Comparison of ENCODE assay signal across 20 cellular contexts in the genomic region with DNA sequence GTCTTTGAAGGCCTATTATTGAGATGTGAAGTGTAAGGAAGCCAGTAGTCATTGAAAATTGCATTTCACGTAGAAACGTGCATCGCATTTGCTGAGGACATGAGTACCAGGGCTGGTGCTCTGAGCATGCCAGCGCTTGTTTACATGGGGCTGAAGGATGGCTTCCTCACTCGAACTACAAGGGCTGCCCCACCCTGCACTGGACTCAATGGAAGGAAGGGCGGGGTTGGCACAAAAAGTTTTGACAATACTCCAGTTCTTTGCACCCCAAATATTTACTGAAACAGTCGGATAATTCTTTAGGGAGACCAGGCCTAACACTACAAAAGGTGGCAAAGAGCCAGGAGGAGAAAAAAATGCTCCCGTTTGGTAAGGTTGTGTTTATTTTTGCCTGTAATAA. TPM values are rescaled to one million over a fixed set of nuclear protein-coding genes. Genes with fewer than 3 reads are reported as not detected.
DNase-seq lines count a peak whose midpoint lies in the region; ATAC-seq and TF ChIP-seq lines count a peak whose summit lies in the region.
"Had no signal": no experiment of that assay in that cellular context is flagged by ENCODE, and none has a peak within 500 bp of the region (broad histone marks: within the 10 kb centered on the region; RNA-seq: fewer than 3 reads in every experiment).

No MANE protein-coding gene starts in this region.

- H3K9me3 ChIP-seq in right cardiac atrium (ENCODE audit: control insufficient read depth, low read length) (no peaks in the 10 kb centered on the region), esophagus muscularis mucosa (no peaks in the 10 kb centered on the region), prostate gland (no peaks in the 10 kb centered on the region), upper lobe of right lung (no peaks in the 10 kb centered on the region)

- 61% methylated on average over 8 of the region's 8 CpGs for WGBS in right cardiac atrium
- WGBS in esophagus muscularis mucosa: 72% methylated on average over 8 of the region's 8 CpGs
- 48% methylated on average over 8 of the region's 8 CpGs for WGBS in prostate gland

- no peak for TF ChIP-seq EP300 in esophagus muscularis mucosa (IDR thresholded peaks at IDR 0.05)

- H3K27me3 ChIP-seq in right cardiac atrium (ENCODE audit: control insufficient read depth, insufficient read depth) (no peaks in the 10 kb centered on the region), esophagus muscularis mucosa (no peaks in the 10 kb centered on the region), prostate gland (replicated peaks; ENCODE audit: insufficient read depth) (no peaks in the 10 kb centered on the region), upper lobe of right lung (no peaks in the 10 kb centered on the region)

- DNase-seq in right cardiac atrium (peak in 1 of 3 donors; percentile 55), left ventricle myocardium superior (no peak), esophagus muscularis mucosa (ENCODE audit: extremely low spot score) (no peak), prostate gland (ENCODE audit: low spot score) (peak; percentile 41), upper lobe of right lung (no peak), DMS79 (lab: John Stamatoyannopoulos, UW) (no peak), GOT3 (lab: John Stamatoyannopoulos, UW) (no peak), dedifferentiated amniotic fluid mesenchymal stem cell (ENCODE audit: extremely low spot score) (no peak)
- DNase-seq: activated naive CD4-positive, alpha-beta T cell treated with anti-CD3 and anti-CD28 coated beads, Interleukin-2, amount 50 U/mL, for 16 hours; amygdala; kidney; NCI-H1092; NCI-H187; NCI-H2171; NCI-H524 treated with DMSO at 0.1 percent for 48 hours; NK-92 treated with Interleukin-12 subunit alpha and Interleukin-12 subunit beta, amount 100 ng/mL, for 24 hours; SIG-M5; stimulated activated naive CD8-positive, alpha-beta T cell treated with anti-CD3 and anti-CD28 coated beads, Interleukin-15, Interleukin-2, amounts not matched to agents 100 U/mL and 50 U/mL, for 24 hours; trophoblast cell had no signal

- peak overlapping the region; percentile 12 for H3K27ac ChIP-seq in right cardiac atrium (ENCODE audit: low read length)
- H3K27ac ChIP-seq in esophagus muscularis mucosa (replicated peaks in 1 of 4): peak overlapping the region; percentile 75 to 85 (median 80)
- peak overlapping the region; percentile 13 to 41 for H3K27ac ChIP-seq in prostate gland
- peak overlapping the region; percentile 75 for H3K27ac ChIP-seq in upper lobe of right lung

- TF ChIP-seq CTCF in esophagus muscularis mucosa (IDR thresholded peaks at IDR 0.05) (no peak), prostate gland (IDR thresholded peaks at IDR 0.05) (no peak), upper lobe of right lung (IDR thresholded peaks at IDR 0.05) (no peak)

- ATAC-seq in right cardiac atrium (peak; percentile 30 to 55), left ventricle myocardium superior (no peak), upper lobe of right lung (peak; percentile 82)
- ATAC-seq: activated T-helper 17 cell treated with anti-CD3 and anti-CD28 coated beads, Interleukin-2, amount 50 U/mL, for 72 hours; stimulated activated naive CD8-positive, alpha-beta T cell treated with anti-CD3 and anti-CD28 coated beads, Interleukin-15, Interleukin-2, amounts not matched to agents 100 U/mL and 50 U/mL, for 24 hours had no signal

- intact Hi-C loops in right cardiac atrium (cut with DNase I): loop anchor here (10.0 kb wide), 3 partner anchors 111 to 641 kb away; a partner anchor contains a TSS
- intact Hi-C loops in left ventricle myocardium superior (cut with micrococcal nuclease): no loop called here
- intact Hi-C loops in esophagus muscularis mucosa (cut with DNase I): loop anchor here (10.0 kb wide), 1 partner anchor 461 kb away; no protein-coding TSS in a partner anchor
- intact Hi-C loops in prostate gland (cut with DNase I): loop anchor here (2.0 to 10.0 kb wide), 3 partner anchors 29 to 441 kb away; a partner anchor contains a TSS
- intact Hi-C loops in upper lobe of right lung (cut with DNase I): no loop called here

- H3K4me3 ChIP-seq in right cardiac atrium (ENCODE audit: low read length): no peak overlapping the region
- no peak overlapping the region for H3K4me3 ChIP-seq in esophagus muscularis mucosa
- no peak overlapping the region for H3K4me3 ChIP-seq in prostate gland
- no peak overlapping the region for H3K4me3 ChIP-seq in upper lobe of right lung

- H3K4me1 ChIP-seq in right cardiac atrium (ENCODE audit: control insufficient read depth, insufficient read depth, low read length): peaks cover 4% of the 10 kb centered on the region
- H3K4me1 ChIP-seq in esophagus muscularis mucosa: peaks cover 40 to 67% (median 63%) of the 10 kb centered on the region in 4 donors
- H3K4me1 ChIP-seq in prostate gland (replicated peaks): peaks cover 14% of the 10 kb centered on the region
- peaks cover 37% of the 10 kb centered on the region for H3K4me1 ChIP-seq in upper lobe of right lung

- TF ChIP-seq POLR2A in esophagus muscularis mucosa (IDR thresholded peaks at IDR 0.05; ENCODE audit: low read depth): no peak
- no peak for TF ChIP-seq POLR2A in prostate gland (IDR thresholded peaks at IDR 0.05)

- H3K36me3 ChIP-seq in esophagus muscularis mucosa (no peaks in the 10 kb centered on the region), prostate gland (no peaks in the 10 kb centered on the region), upper lobe of right lung (no peaks in the 10 kb centered on the region)

RNA-seq across cellular contexts. Expression of a gene that starts 28.9 kb away (rescaled TPM):
- total RNA-seq in right cardiac atrium: 10 to 100 TPM; 40.2 to 50.0 (median 49.2) TPM
- 56.2 TPM for polyA plus RNA-seq in right cardiac atrium
- total RNA-seq in left ventricle myocardium superior: 43.4 TPM
- 10 to 100 TPM; 32.0 to 42.1 (median 37.1) TPM for total RNA-seq in esophagus muscularis mucosa
- total RNA-seq in prostate gland: 10 to 100 TPM; 33.9 to 36.4 TPM
- 39.7 TPM for total RNA-seq in upper lobe of right lung

Comparison
In these comparisons a context has a peak if more than half of its experiments do, and no peak if none do; other contexts are left out.
1. intact Hi-C loops: an anchor here in right cardiac atrium (10.0 kb wide), esophagus muscularis mucosa (10.0 kb wide) and prostate gland (2.0 to 10.0 kb wide); none called in left ventricle myocardium superior and upper lobe of right lung.
2. H3K27ac ChIP-seq: peak in every context shown above with its lines; median percentile 80 in esophagus muscularis mucosa; 75 in upper lobe of right lung; 27 in prostate gland; 12 in right cardiac atrium.